Comparison of ENCODE assay signal across 1 cellular context in genomic region chr20:33663161-33664084, GRCh38.
TF ChIP-seq lines count a peak whose summit lies in the region.

No MANE protein-coding gene starts in this region.

TF ChIP-seq in K562, 482 proteins besides CTCF, POLR2A, EP300 and RAD21 (continued from another document and continues in another):
- TF ChIP-seq ZBTB33 (CRISPR knock-in tag; IDR thresholded peaks at IDR 0.05) (peak; percentile 69), CXXC5 (CRISPR knock-in tag; IDR thresholded peaks at IDR 0.05) (peak; percentile 76), CHD4 (IDR thresholded peaks at IDR 0.05; ENCODE audit: insufficient read depth, insufficient replicate concordance, low read depth, low read length, poor library complexity, severe bottlenecking) (no peak), NR1H2 (CRISPR knock-in tag; IDR thresholded peaks at IDR 0.05) (no peak), RBFOX2 (IDR thresholded peaks at IDR 0.05; ENCODE audit: low read depth, low read length) (peak; percentile 95), KDM1A (IDR thresholded peaks at IDR 0.05) (no peak), NCOA6 (IDR thresholded peaks at IDR 0.05) (no peak), NR3C1 (CRISPR knock-in tag; IDR thresholded peaks at IDR 0.05) (no peak), ZNF212 (CRISPR knock-in tag; IDR thresholded peaks at IDR 0.05) (no peak), ZNF354B (CRISPR knock-in tag; IDR thresholded peaks at IDR 0.05) (no peak), ZNF609 (CRISPR knock-in tag; IDR thresholded peaks at IDR 0.05; ENCODE audit: borderline replicate concordance) (no peak), USF2 (CRISPR knock-in tag; IDR thresholded peaks at IDR 0.05) (no peak), SIRT6 (IDR thresholded peaks at IDR 0.05; ENCODE audit: low read depth, low read length) (no peak), ZNF561 (CRISPR knock-in tag; conservative IDR thresholded peaks at IDR 0.05) (0 out of 2 replicates have a peak, but pooled peaks have one; percentile 56), ZNF347 (CRISPR knock-in tag; IDR thresholded peaks at IDR 0.05; ENCODE audit: low read depth) (no peak), ASH1L (IDR thresholded peaks at IDR 0.05; ENCODE audit: borderline replicate concordance, low read depth, partially characterized antibody) (no peak), REST (CRISPR knock-in tag; IDR thresholded peaks at IDR 0.05; ENCODE audit: low read depth) (peak; percentile 74; the same call in 1 of the 2 replicates), SIX5 (IDR thresholded peaks at IDR 0.05; ENCODE audit: borderline replicate concordance in 1 of 2, insufficient read depth in 1 of 2, low read depth in 1 of 2, low read length in 2 of 2) (no peak), RREB1 (CRISPR knock-in tag; IDR thresholded peaks at IDR 0.05) (0 out of 2 replicates have a peak, but pooled peaks have one; percentile 48), HLTF (IDR thresholded peaks at IDR 0.05) (no peak), TAF9B (IDR thresholded peaks at IDR 0.05; ENCODE audit: partially characterized antibody) (no peak), ILF3 (IDR thresholded peaks at IDR 0.05; ENCODE audit: borderline replicate concordance) (no peak; the same call in 1 of the 2 replicates), SMARCA4 (IDR thresholded peaks at IDR 0.05) (no peak), PPARD (CRISPR knock-in tag; IDR thresholded peaks at IDR 0.05) (no peak), MTA3 (IDR thresholded peaks at IDR 0.05; ENCODE audit: borderline replicate concordance) (no peak), E4F1 (CRISPR knock-in tag; IDR thresholded peaks at IDR 0.05; ENCODE audit: borderline replicate concordance) (no peak), ZNF507 (tag; conservative IDR thresholded peaks at IDR 0.05) (no peak), HINFP (tag; conservative IDR thresholded peaks at IDR 0.05; ENCODE audit: low read depth) (no peak), BHLHE40 (IDR thresholded peaks at IDR 0.05; ENCODE audit: low read length) (no peak), SIN3A (IDR thresholded peaks at IDR 0.05; ENCODE audit: borderline replicate concordance in 2 of 2, control insufficient read depth in 1 of 2, low read depth in 2 of 2, low read length in 2 of 2) (peak in 1 of 2 experiments; percentile 43; a peak in 1 of 4 replicates), ZBTB9 (CRISPR knock-in tag; IDR thresholded peaks at IDR 0.05) (peak; percentile 50; the same call in 1 of the 2 replicates), C11orf30 (IDR thresholded peaks at IDR 0.05; ENCODE audit: low read depth) (no peak)
